Comparison of ENCODE assay signal across 22 cellular contexts in genomic region chr2:218777276-218777990, GRCh38. TPM values are rescaled to one million over a fixed set of nuclear protein-coding genes. Genes with fewer than 3 reads are reported as not detected.
DNase-seq lines count a peak whose midpoint lies in the region; ATAC-seq, FAIRE-seq and TF ChIP-seq lines count a peak whose summit lies in the region.
"Had no signal": no experiment of that assay in that cellular context is flagged by ENCODE, and none has a peak within 500 bp of the region (broad histone marks: within the 10 kb centered on the region; RNA-seq: fewer than 3 reads in every experiment).

No MANE protein-coding gene starts in this region.

- BruUV-seq in Calu3 (replicated peaks; lab: Mats Ljungman, UMichigan), result no TSS peak

- H3K27me3 Mint-ChIP-seq in Calu3 (ENCODE audit: unreplicated experiment), result no peaks in the 10 kb centered on the region

- peak overlapping the region; percentile 62 for H3K27ac ChIP-seq in hepatocyte
- H3K27ac ChIP-seq: A549, C4-2B had no signal

- H3K4me3 Mint-ChIP-seq in Calu3 (ENCODE audit: low read depth, unreplicated experiment), result no peak overlapping the region
- H3K4me3 Mint-ChIP-seq: CD4-positive, alpha-beta memory T cell; GM23338 had no signal

- intact Hi-C loops in Calu3 (cut with micrococcal nuclease; ENCODE audit: unreplicated experiment), result no loop called here

- no peak overlapping the region for H2AFZ ChIP-seq in hepatocyte
- H2AFZ ChIP-seq: GM23338 had no signal

- H3K36me3 ChIP-seq in bronchial epithelial cell (ENCODE audit: control insufficient read depth, insufficient read depth, low read length), result no peaks in the 10 kb centered on the region
- no peaks in the 10 kb centered on the region for H3K36me3 ChIP-seq in hepatocyte (replicated peaks; ENCODE audit: insufficient read depth, low read depth)
- H3K36me3 ChIP-seq: BE2C had no signal

- no peaks in the 10 kb centered on the region for H3K9me2 ChIP-seq in hepatocyte (replicated peaks; ENCODE audit: insufficient read depth)

- DNase-seq in Calu3, result no peak
- DNase-seq in ELR (ENCODE audit: low read depth), result peak; percentile 13
- DNase-seq in bronchial epithelial cell (ENCODE audit: low read depth), result peak; percentile 17
- peak; percentile 30 for DNase-seq in hepatocyte (ENCODE audit: low spot score)
- DNase-seq in activated CD4-positive, alpha-beta T cell treated with anti-CD3 and anti-CD28 coated beads for 48 hours, result no peak
- DNase-seq in NCI-H1105 treated with DMSO at 0.1 percent for 48 hours (lab: John Stamatoyannopoulos, UW), result no peak
- DNase-seq: BE2C; CD4-positive, alpha-beta memory T cell; DMS153; H7 had no signal

- no peaks in the 10 kb centered on the region for H3K9me3 ChIP-seq in hepatocyte (ENCODE audit: low read depth)

- H3K4me2 ChIP-seq in hepatocyte, result no peak overlapping the region
- H3K4me2 ChIP-seq: A549, GM23338 had no signal

- peaks cover 14% of the 10 kb centered on the region for H3K36me3 Mint-ChIP-seq in Calu3 (ENCODE audit: insufficient read depth, unreplicated experiment)

- H3K27me3 ChIP-seq in bronchial epithelial cell (ENCODE audit: control insufficient read depth, insufficient read depth, low read length) (no peaks in the 10 kb centered on the region), hepatocyte (no peaks in the 10 kb centered on the region)
- H3K27me3 ChIP-seq: BE2C had no signal

- no peak for FAIRE-seq in bronchial epithelial cell (lab: Jason Lieb, UNC)
- FAIRE-seq: A549, D721Med, GM12878, GM18507 had no signal

- TF ChIP-seq CTCF in Calu3 (IDR thresholded peaks at IDR 0.05; ENCODE audit: unreplicated experiment) (no peak), bronchial epithelial cell (IDR thresholded peaks at IDR 0.05; ENCODE audit: insufficient read depth, low read length, severe bottlenecking) (no peak), hepatocyte (IDR thresholded peaks at IDR 0.05; ENCODE audit: poor library complexity) (no peak)

- H3K4me1 Mint-ChIP-seq in Calu3 (ENCODE audit: low read depth, unreplicated experiment), result peaks cover 17% of the 10 kb centered on the region

- 81% methylated on average over 9 of the region's 9 CpGs for WGBS in hepatocyte (ENCODE audit: low lambda C conversion rate, missing lambda C conversion rate)

- H3K79me2 ChIP-seq in hepatocyte, result no peaks in the 10 kb centered on the region

- H3K4me3 ChIP-seq in bronchial epithelial cell (ENCODE audit: low read depth, low read length), result no peak overlapping the region
- no peak overlapping the region for H3K4me3 ChIP-seq in hepatocyte
- H3K4me3 ChIP-seq: A549, GM12878, GM23338 had no signal

- CTCF ChIA-PET in Calu3 (lab: Charles Lee), result no interaction called here

- H3K9me3 Mint-ChIP-seq in Calu3 (ENCODE audit: low read depth, unreplicated experiment), result peaks cover 12% of the 10 kb centered on the region

- ATAC-seq in GM19328 (IDR thresholded peaks at IDR 0.05; ENCODE audit: unreplicated experiment), result no peak
- ATAC-seq: A549, GM12878, GM23338 had no signal

- peaks cover 9% of the 10 kb centered on the region for H3K4me1 ChIP-seq in hepatocyte (ENCODE audit: insufficient read depth)
- H3K4me1 ChIP-seq: A549, BE2C had no signal

- peak overlapping the region; percentile 19 for H3K27ac Mint-ChIP-seq in Calu3 (ENCODE audit: unreplicated experiment)
- H3K27ac Mint-ChIP-seq: CD4-positive, alpha-beta memory T cell; GM23338; IgD-negative memory B cell had no signal

- no peaks in the 10 kb centered on the region for H4K20me1 ChIP-seq in hepatocyte (ENCODE audit: insufficient read depth, poor library complexity, severe bottlenecking)

RNA-seq across cellular contexts. Expression of gene CYP27A1, which starts 4.5 kb away (rescaled TPM):
- total RNA-seq in Calu3 (2022) (11.8 and 12.2 TPM in 2 replicates), bronchial epithelial cell (0.13 and 0.26 TPM in 2 replicates), hepatocyte (34.5 and 38.8 TPM in 2 replicates)
- 35.9 and 44.8 TPM in 2 replicates for polyA plus RNA-seq in hepatocyte
- total RNA-seq: G401, HT1080 had no signal

RNA-seq across cellular contexts. Expression of gene PRKAG3, which starts 54.2 kb away (rescaled TPM):
- total RNA-seq in Calu3 (2022) (not detected in 2 replicates), bronchial epithelial cell (not detected in 2 replicates), hepatocyte (not detected in 2 replicates)
- polyA plus RNA-seq in hepatocyte, result 0.23 TPM in 1 of 2 replicates, not detected in the other
- total RNA-seq: CD4-positive, alpha-beta memory T cell; Daoy; G401; GM23338; H7; HT1080 had no signal
- polyA plus RNA-seq: A549; AG04450; CD4-positive, alpha-beta memory T cell; GM23338; IgD-negative memory B cell had no signal

Comparison
In these comparisons a context has a peak if more than half of its experiments do, and no peak if none do; other contexts are left out.
1. DNase-seq: peak in ELR (single experiment), bronchial epithelial cell (single experiment) and hepatocyte (single experiment); none in Calu3 (single experiment), activated CD4-positive, alpha-beta T cell treated with anti-CD3 and anti-CD28 coated beads for 48 hours (single experiment) and NCI-H1105 treated with DMSO at 0.1 percent for 48 hours (single experiment).
2. RNA of gene CYP27A1, which starts 4.5 kb away (total RNA-seq): 34.5 to 38.8 TPM in hepatocyte and 11.8 to 12.2 TPM in Calu3; 0.13 to 0.26 TPM in bronchial epithelial cell; every median in the first group is over 10 times any median in the second.